ENCODE assay signal across 8 cellular contexts in the genomic region with DNA sequence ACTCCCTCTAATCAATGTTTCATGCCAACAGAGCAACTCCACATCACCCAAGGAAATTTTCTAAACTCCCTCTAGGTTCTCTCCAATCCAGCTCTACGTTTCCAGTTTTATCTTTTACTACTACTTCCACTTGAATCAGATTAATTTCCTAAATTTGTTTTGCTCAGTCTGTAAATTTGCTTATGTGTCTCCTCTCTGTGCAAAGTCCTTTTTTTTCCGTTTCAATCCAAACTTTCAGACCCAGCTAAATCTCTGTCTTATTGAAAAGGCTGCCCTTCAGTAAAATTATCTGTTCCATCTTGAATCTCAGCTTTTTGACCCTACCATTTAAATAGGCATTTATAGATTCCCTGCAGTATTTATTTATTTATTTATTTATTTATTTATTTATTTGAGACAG.
"Had no signal": no experiment of that assay in that cellular context is flagged by ENCODE, and none has a peak within 500 bp of the region (broad histone marks: within the 10 kb centered on the region; RNA-seq: fewer than 3 reads in every experiment).

No MANE protein-coding gene starts in this region.

- H3K4me2 ChIP-seq: KMS-11 had no signal

- DNase-seq: IMR-90, Karpas-422, KBM-7, KG1 had no signal

- H3K4me3 ChIP-seq: K562 had no signal

- H3K9ac ChIP-seq: KMS-11 had no signal

- H3K27ac ChIP-seq: HL-60, KMS-11 had no signal

- ATAC-seq: K562 had no signal

- FAIRE-seq: HTR-8/SVneo, K562 had no signal
